ENCODE assay signal across 8 cellular contexts in genomic region chr15:60004019-60004845, GRCh38.
DNase-seq lines count a peak whose midpoint lies in the region; ATAC-seq lines count a peak whose summit lies in the region.

TSS of gene FOXB1 (plus strand) at chr15:60004311. CDS start at chr15:60004964, 653 bp downstream.

- peaks cover 83 to 95% of the 10 kb centered on the region in 2 donors for H3K27me3 Mint-ChIP-seq in effector memory CD8-positive, alpha-beta T cell

- H3K36me3 ChIP-seq in ES-I3 (ENCODE audit: insufficient read depth, low read length): no peaks in the 10 kb centered on the region

- no peaks in the 10 kb centered on the region for H3K9me3 ChIP-seq in ES-I3 (ENCODE audit: control insufficient read depth, insufficient read depth, low read length)

- H3K4me3 Mint-ChIP-seq in effector memory CD8-positive, alpha-beta T cell: peak within 1 kb of the TSS; percentile 96 to 98

- no peak for ATAC-seq in effector memory CD8-positive, alpha-beta T cell (replicated peaks)

- peaks cover 0 to 10% of the 10 kb centered on the region in 2 donors for H3K9me3 Mint-ChIP-seq in effector memory CD8-positive, alpha-beta T cell

- DNase-seq in NCI-H524 treated with DMSO at 0.1 percent for 48 hours (lab: John Stamatoyannopoulos, UW): peak; percentile 38
- DNase-seq in effector memory CD8-positive, alpha-beta T cell: no peak
- peak; percentile 78 for DNase-seq in retina
- DNase-seq in activated gamma-delta T cell (lab: John Stamatoyannopoulos, UW): no peak
- DNase-seq in dedifferentiated amniotic fluid mesenchymal stem cell (ENCODE audit: extremely low spot score): no peak
- no peak for DNase-seq in amygdala (lab: John Stamatoyannopoulos, UW)
- DNase-seq in HCEC 1CT: no peak

- peak within 1 kb of the TSS; percentile 70 for H3K9ac ChIP-seq in ES-I3 (ENCODE audit: low read depth, low read length)

- peak within 1 kb of the TSS; percentile 92 to 97 for H3K27ac Mint-ChIP-seq in effector memory CD8-positive, alpha-beta T cell

- H3K4me1 Mint-ChIP-seq in effector memory CD8-positive, alpha-beta T cell (ENCODE audit: low read depth in 2 of 2): peaks cover 28 to 33% of the 10 kb centered on the region in 2 donors

- H3K36me3 Mint-ChIP-seq in effector memory CD8-positive, alpha-beta T cell (ENCODE audit: insufficient read depth): peaks cover 75% of the 10 kb centered on the region

- peaks cover 24% of the 10 kb centered on the region for H3K4me1 ChIP-seq in ES-I3 (ENCODE audit: insufficient read depth, low read length)

Comparison
In these comparisons a context has a peak if more than half of its experiments do, and no peak if none do; other contexts are left out.
1. DNase-seq: peak in NCI-H524 treated with DMSO at 0.1 percent for 48 hours (single experiment) and retina (single experiment); none in effector memory CD8-positive, alpha-beta T cell (0 of 3), activated gamma-delta T cell (single experiment), dedifferentiated amniotic fluid mesenchymal stem cell (single experiment), amygdala (0 of 56) and HCEC 1CT (single experiment).